Comparison of ENCODE assay signal across 9 cellular contexts in genomic region chr17:16989230-16989952, GRCh38. TPM values are rescaled to one million over a fixed set of nuclear protein-coding genes. Genes with fewer than 3 reads are reported as not detected.
DNase-seq lines count a peak whose midpoint lies in the region; ATAC-seq, FAIRE-seq and TF ChIP-seq lines count a peak whose summit lies in the region.
"Had no signal": no experiment of that assay in that cellular context is flagged by ENCODE, and none has a peak within 500 bp of the region (broad histone marks: within the 10 kb centered on the region; RNA-seq: fewer than 3 reads in every experiment).

No MANE protein-coding gene starts in this region.

- H3K27me3 Mint-ChIP-seq in IgD-negative memory B cell: no peaks in the 10 kb centered on the region

- WGBS in H1 (ENCODE audit: extremely low coverage in 1 of 2, insufficient coverage in 1 of 2, insufficient read length in 1 of 2, insufficient replicate concordance in 2 of 2, low coverage in 1 of 2, low lambda C conversion rate in 2 of 2, missing lambda C conversion rate in 1 of 2), 2 experiments: 83% methylated on average over 12 of the region's 12 CpGs; no CpG with 5 or more reads in 1 of the 2 experiments
- WGBS in gastroesophageal sphincter (ENCODE audit: low coverage in 1 of 2), 2 donors: 80 to 81% methylated on average over 5 to 10 of the region's 12 CpGs

- no peaks in the 10 kb centered on the region for H4K20me1 ChIP-seq in H1 (replicated peaks in 1 of 2; ENCODE audit: control insufficient read depth in 1 of 2, insufficient read depth in 2 of 2, low read length in 2 of 2)

- peak; percentile 10 for ATAC-seq in GM19468 (IDR thresholded peaks at IDR 0.05; ENCODE audit: extremely low read depth, unreplicated experiment)
- ATAC-seq in gastroesophageal sphincter: no peak

- peaks cover 7% of the 10 kb centered on the region; the same call in 1 of the 2 replicates for H3K23me2 ChIP-seq in H1 (ENCODE audit: low read depth, low read length)

- H3K9me3 Mint-ChIP-seq in IgD-negative memory B cell: no peaks in the 10 kb centered on the region

- H3K4me3 ChIP-seq in H1 (ENCODE audit: extremely low read depth in 1 of 4, insufficient read depth in 2 of 4, low read depth in 3 of 4, low read length in 4 of 4) (no peak overlapping the region), gastroesophageal sphincter (no peak overlapping the region)

- no peaks in the 10 kb centered on the region; a peak in 1 of 4 replicates for H3K9me3 ChIP-seq in H1 (ENCODE audit: insufficient read depth in 2 of 2, low read depth in 1 of 2, low read length in 1 of 2)
- no peaks in the 10 kb centered on the region for H3K9me3 ChIP-seq in gastroesophageal sphincter

- H3K4me3 Mint-ChIP-seq in IgD-negative memory B cell: peak overlapping the region; percentile 73 to 95 (median 88)

- H3K27ac Mint-ChIP-seq in IgD-negative memory B cell: peak overlapping the region; percentile 84 to 99 (median 98)

- no peak for TF ChIP-seq CTCF in H1 (IDR thresholded peaks at IDR 0.05; ENCODE audit: control extremely low read depth in 1 of 3, insufficient read depth in 1 of 3, low read depth in 1 of 3, low read length in 3 of 3)
- no peak for TF ChIP-seq CTCF in gastroesophageal sphincter (IDR thresholded peaks at IDR 0.05)

- H3K14ac ChIP-seq in H1 (ENCODE audit: insufficient read length): no peak overlapping the region

- FAIRE-seq in GM12891 (lab: Jason Lieb, UNC): no peak
- no peak for FAIRE-seq in H1 (lab: Jason Lieb, UNC)

- no peak overlapping the region for H4K91ac ChIP-seq in H1 (replicated peaks; ENCODE audit: insufficient read length, low read length)

- no peak overlapping the region for H2BK20ac ChIP-seq in H1 (ENCODE audit: low read length)

- H3K27ac ChIP-seq in H1 (ENCODE audit: low read depth, low read length) (no peak overlapping the region), gastroesophageal sphincter (no peak overlapping the region)

- CTCF ChIA-PET in H1 (lab: Charles Lee; ENCODE audit: partially characterized antibody): interaction anchor here (0.7 to 3.3 kb wide), 9 partner anchors 8 to 152 kb away, joined by 3 to 17 read pairs (median 5); no protein-coding TSS in a partner anchor

- peaks cover 2% of the 10 kb centered on the region for H3K36me3 Mint-ChIP-seq in IgD-negative memory B cell

- DNase-seq in GM12891 (ENCODE audit: insufficient read length, low spot score) (no peak), H1 (ENCODE audit: low read depth in 1 of 2, low spot score in 2 of 2) (no peak), epidermal melanocyte (ENCODE audit: insufficient read length, low spot score) (no peak), T-helper 9 cell (no peak), amygdala (lab: John Stamatoyannopoulos, UW) (no peak)

- 0 out of 2 replicates have a peak overlapping the region, but pooled peaks have one; percentile 76 for H2AK5ac ChIP-seq in H1 (ENCODE audit: low read depth, low read length)

- no peak overlapping the region for H2BK120ac ChIP-seq in H1 (replicated peaks; ENCODE audit: low read depth, low read length)

- no peak overlapping the region for H3K56ac ChIP-seq in H1 (replicated peaks; ENCODE audit: insufficient read length, low read depth, low read length)

- no peak overlapping the region for H2BK5ac ChIP-seq in H1 (ENCODE audit: low read depth, low read length)

- no peak overlapping the region for H3K4ac ChIP-seq in H1 (replicated peaks; ENCODE audit: insufficient read length, low read depth, low read length)

- no peak overlapping the region for H3K4me2 ChIP-seq in H1 (ENCODE audit: insufficient read depth in 1 of 2, low read depth in 2 of 2, low read length in 2 of 2)

- TF ChIP-seq EP300 in H1 (IDR thresholded peaks at IDR 0.05; ENCODE audit: borderline replicate concordance in 1 of 2, low read depth in 2 of 2, low read length in 2 of 2): no peak
- no peak for TF ChIP-seq EP300 in gastroesophageal sphincter (IDR thresholded peaks at IDR 0.05)

- H3K4me1 ChIP-seq in H1 (replicated peaks in 1 of 4; ENCODE audit: control insufficient read depth in 3 of 4, insufficient read depth in 4 of 4, low read length in 3 of 4) (peaks cover 0 to 2% (median under 1%) of the 10 kb centered on the region in 4 experiments; a peak in 2 of 7 replicates), gastroesophageal sphincter (peaks cover 0 to 14% (median 0%) of the 10 kb centered on the region in 3 donors)

- TF ChIP-seq POLR2A in GM12891 (IDR thresholded peaks at IDR 0.05; ENCODE audit: low read depth, low read length) (no peak), H1 (IDR thresholded peaks at IDR 0.05; ENCODE audit: control extremely low read depth in 1 of 2, low read depth in 2 of 2, low read length in 2 of 2) (no peak), gastroesophageal sphincter (IDR thresholded peaks at IDR 0.05) (no peak)

- H3K9ac ChIP-seq in H1 (replicated peaks in 1 of 4; ENCODE audit: extremely low read depth in 1 of 4, low read depth in 3 of 4, low read length in 3 of 4): no peak overlapping the region

- no peaks in the 10 kb centered on the region for H3K36me3 ChIP-seq in H1 (ENCODE audit: control insufficient read depth in 2 of 4, insufficient read depth in 4 of 4, low read length in 3 of 4)
- no peaks in the 10 kb centered on the region for H3K36me3 ChIP-seq in gastroesophageal sphincter

- H3K27me3 ChIP-seq in H1 (replicated peaks in 1 of 4; ENCODE audit: control insufficient read depth in 3 of 4, extremely low read depth in 1 of 4, insufficient read depth in 3 of 4, low read length in 3 of 4) (no peaks in the 10 kb centered on the region; a peak in 1 of 7 replicates), gastroesophageal sphincter (no peaks in the 10 kb centered on the region)

- H3K23ac ChIP-seq in H1 (ENCODE audit: insufficient read length): no peak overlapping the region

- H2BK12ac ChIP-seq in H1 (ENCODE audit: low read depth, low read length): no peak overlapping the region

- no peak overlapping the region for H3K18ac ChIP-seq in H1 (ENCODE audit: extremely low read depth, low read length)

- H2AFZ ChIP-seq in H1 (ENCODE audit: low read length): no peak overlapping the region

- no peak overlapping the region for H4K5ac ChIP-seq in H1 (ENCODE audit: insufficient read length, low read depth, low read length)

- no peak overlapping the region for H4K8ac ChIP-seq in H1 (ENCODE audit: extremely low read depth, insufficient read depth, low read length)

- no peak overlapping the region for H2BK15ac ChIP-seq in H1 (ENCODE audit: low read length)

- peaks cover 21 to 49% (median 47%) of the 10 kb centered on the region in 3 donors for H3K4me1 Mint-ChIP-seq in IgD-negative memory B cell

- no peak for TF ChIP-seq RAD21 in H1 (IDR thresholded peaks at IDR 0.05 in 1 of 2, conservative IDR thresholded peaks at IDR 0.05 in 1 of 2; ENCODE audit: low read depth in 2 of 2, low read length in 2 of 2)

- no peaks in the 10 kb centered on the region for H3K79me2 ChIP-seq in H1 (ENCODE audit: control insufficient read depth in 1 of 2, insufficient read depth in 2 of 2, low read length in 2 of 2)

- POLR2A ChIA-PET in H1 (lab: Charles Lee; ENCODE audit: partially characterized antibody): interaction anchor here (0.6 to 1.5 kb wide), 2 partner anchors 120 to 133 kb away, joined by 3 read pairs; no protein-coding TSS in a partner anchor

- no peaks in the 10 kb centered on the region for H3K79me1 ChIP-seq in H1 (ENCODE audit: low read depth, low read length)

TF ChIP-seq in GM12891, 5 proteins besides CTCF, POLR2A, EP300 and RAD21:
- TF ChIP-seq POLR2AphosphoS5 (IDR thresholded peaks at IDR 0.05; ENCODE audit: low read depth, low read length): no peak
- peak; percentile 31; the same call in 1 of the 2 replicates for TF ChIP-seq SPI1 (IDR thresholded peaks at IDR 0.05; ENCODE audit: low read depth, low read length)
- TF ChIP-seq TAF1 (IDR thresholded peaks at IDR 0.05; ENCODE audit: low read depth, low read length): no peak

TF ChIP-seq in H1, 55 proteins besides CTCF, POLR2A, EP300 and RAD21 (continues in another document):
- TF ChIP-seq TBP (IDR thresholded peaks at IDR 0.05; ENCODE audit: low read depth, low read length) (no peak), E2F6 (IDR thresholded peaks at IDR 0.05) (no peak), CREB1 (IDR thresholded peaks at IDR 0.05) (no peak), CBX5 (IDR thresholded peaks at IDR 0.05; ENCODE audit: low read depth, low read length) (no peak)

RNA-seq across cellular contexts. Expression of gene TNFRSF13B, which starts 17.5 kb away (rescaled TPM):
- 125 TPM for polyA plus RNA-seq in GM12891 (2012; ENCODE audit: low read depth, missing spikeins)
- polyA plus RNA-seq in IgD-negative memory B cell (224 TPM), H1 (2011; rRNA removed) (not detected in 2 replicates)
- total RNA-seq in H1 (2021; fragmentation: NEBNext Ultra II Directional; extraction: Animal tissue kit (Norgen Biotek cat#: 25700)): not detected in 2 replicates
- not detected for polyA plus RNA-seq in H1 (2011; cell fraction: cytosol; rRNA removed)
- polyA plus RNA-seq in H1 (2011; cell fraction: nucleus; rRNA removed): 0.10 TPM
- not detected in 4 replicates for polyA plus RNA-seq in H1 (2012, experiment 1 of 2)
- not detected for polyA plus RNA-seq in H1 (2012, experiment 2 of 2)
- not detected for polyA plus RNA-seq in H1 (2013, experiment 1 of 2)
- polyA plus RNA-seq in H1 (2013, experiment 2 of 2): not detected
- polyA minus RNA-seq in H1 (2011; rRNA and poly(A)+ RNA removed): not detected in 2 replicates
- not detected for polyA minus RNA-seq in H1 (2011; cell fraction: cytosol; rRNA and poly(A)+ RNA removed)
- 0.30 TPM for polyA minus RNA-seq in H1 (2011; cell fraction: nucleus; rRNA and poly(A)+ RNA removed)
- total RNA-seq in gastroesophageal sphincter: under 1 TPM in 1 of 4 donors, not detected in 3; 0.81 TPM
- total RNA-seq: T-helper 2 cell treated with Interferon-gamma antibody and Interleukin-4, amounts not matched to agents 100 ng/mL and 5 ng/mL, for 36 hours had no signal

RNA-seq across cellular contexts. Expression of gene MPRIP, which starts 52.9 kb away (rescaled TPM):
- polyA plus RNA-seq in GM12891 (2012; ENCODE audit: low read depth, missing spikeins): 68.5 TPM
- polyA plus RNA-seq in IgD-negative memory B cell: 14.4 TPM
- total RNA-seq in H1 (2021; fragmentation: NEBNext Ultra II Directional; extraction: Animal tissue kit (Norgen Biotek cat#: 25700)): 145 and 146 TPM in 2 replicates
- 48.6 and 62.8 TPM in 2 replicates for polyA plus RNA-seq in H1 (2011; rRNA removed)
- 54.0 TPM for polyA plus RNA-seq in H1 (2011; cell fraction: cytosol; rRNA removed)
- polyA plus RNA-seq in H1 (2011; cell fraction: nucleus; rRNA removed): 111 TPM
- 77.7 to 92.1 TPM (median 86.1 TPM) in 4 replicates for polyA plus RNA-seq in H1 (2012, experiment 1 of 2)
- 68.9 TPM for polyA plus RNA-seq in H1 (2012, experiment 2 of 2)
- 55.7 TPM for polyA plus RNA-seq in H1 (2013, experiment 1 of 2)
- polyA plus RNA-seq in H1 (2013, experiment 2 of 2): 57.6 TPM
- 82.0 and 97.2 TPM in 2 replicates for polyA minus RNA-seq in H1 (2011; rRNA and poly(A)+ RNA removed)
- polyA minus RNA-seq in H1 (2011; cell fraction: cytosol; rRNA and poly(A)+ RNA removed): 58.9 TPM
- 60.1 TPM for polyA minus RNA-seq in H1 (2011; cell fraction: nucleus; rRNA and poly(A)+ RNA removed)
- total RNA-seq in gastroesophageal sphincter: 100 to 1,000 TPM; 113 to 233 (median 155) TPM
